ENCODE assay signal across 1 cellular context in genomic region chr16:67968440-67969285, GRCh38.
TF ChIP-seq lines count a peak whose summit lies in the region.

SLC12A4 (minus strand) TSS chr16:67968637; CDS start chr16:67968553, 84 bp downstream.

TF ChIP-seq in HepG2, 621 proteins besides CTCF, POLR2A, EP300 and RAD21 (continued from another document and continues in another):
- 0 out of 2 replicates have a peak, but pooled peaks have one; percentile 28 for TF ChIP-seq RNF219 (CRISPR knock-in tag; IDR thresholded peaks at IDR 0.05)
- peak; percentile 5; the same call in 1 of the 2 replicates for TF ChIP-seq HCFC1 (IDR thresholded peaks at IDR 0.05; ENCODE audit: low read depth, low read length)
- TF ChIP-seq HMG20B (CRISPR knock-in tag; conservative IDR thresholded peaks at IDR 0.05), result no peak
- TF ChIP-seq SP5 (CRISPR knock-in tag; IDR thresholded peaks at IDR 0.05; ENCODE audit: borderline replicate concordance, low read depth), result peak; percentile 95
- peak; percentile 82 for TF ChIP-seq ZNF292 (CRISPR knock-in tag; IDR thresholded peaks at IDR 0.05; ENCODE audit: borderline replicate concordance, low read depth)
- TF ChIP-seq ATF7 (IDR thresholded peaks at IDR 0.05), result no peak
- TF ChIP-seq ATF7 (CRISPR knock-in tag; IDR thresholded peaks at IDR 0.05), result peak; percentile 94
- TF ChIP-seq RBAK (CRISPR knock-in tag; IDR thresholded peaks at IDR 0.05), result no peak
- TF ChIP-seq ZNF451 (CRISPR knock-in tag; IDR thresholded peaks at IDR 0.05), result peak; percentile 90
- no peak for TF ChIP-seq GTF2F1 (IDR thresholded peaks at IDR 0.05; ENCODE audit: low read length)
- peak; percentile 83; the same call in 1 of the 2 replicates for TF ChIP-seq IRF2 (CRISPR knock-in tag; IDR thresholded peaks at IDR 0.05)
- peak; percentile 83; the same call in 1 of the 2 replicates for TF ChIP-seq ZNF333 (CRISPR knock-in tag; IDR thresholded peaks at IDR 0.05; ENCODE audit: borderline replicate concordance)
- TF ChIP-seq ZNF770 (CRISPR knock-in tag; IDR thresholded peaks at IDR 0.05), result peak; percentile 85
- TF ChIP-seq ZNF761 (CRISPR knock-in tag; conservative IDR thresholded peaks at IDR 0.05), result no peak
- peak; percentile 52; the same call in 1 of the 2 replicates for TF ChIP-seq KLF9 (CRISPR knock-in tag; IDR thresholded peaks at IDR 0.05; ENCODE audit: low read depth)
- TF ChIP-seq KAT7 (CRISPR knock-in tag; IDR thresholded peaks at IDR 0.05; ENCODE audit: borderline replicate concordance), result peak; percentile 93
- TF ChIP-seq THAP11 (CRISPR knock-in tag; IDR thresholded peaks at IDR 0.05), result peak; percentile 78
- 0 out of 2 replicates have a peak, but pooled peaks have one; percentile 17 for TF ChIP-seq ZSCAN12 (CRISPR knock-in tag; IDR thresholded peaks at IDR 0.05)
- peak; percentile 19; the same call in 1 of the 2 replicates for TF ChIP-seq ZNF143 (CRISPR knock-in tag; IDR thresholded peaks at IDR 0.05)
- peak; percentile 56; the same call in 1 of the 2 replicates for TF ChIP-seq CCDC6 (CRISPR knock-in tag; IDR thresholded peaks at IDR 0.05)
- no peak; the same call in none of the 2 replicates for TF ChIP-seq ETV6 (CRISPR knock-in tag; conservative IDR thresholded peaks at IDR 0.05)
- no peak for TF ChIP-seq AGO2 (optimal IDR thresholded peaks at IDR 0.05; ENCODE audit: low read depth, low read length)
- TF ChIP-seq ELF3 (CRISPR knock-in tag; IDR thresholded peaks at IDR 0.05), result peak; percentile 72
- TF ChIP-seq RBM39 (IDR thresholded peaks at IDR 0.05; ENCODE audit: low read depth, low read length, poor library complexity, severe bottlenecking), result peak; percentile 62
- TF ChIP-seq ZNF878 (CRISPR knock-in tag; IDR thresholded peaks at IDR 0.05), result peak; percentile 82; the same call in 1 of the 2 replicates
- TF ChIP-seq ZBTB3 (CRISPR knock-in tag; IDR thresholded peaks at IDR 0.05; ENCODE audit: borderline replicate concordance, low read depth), result peak; percentile 15; the same call in 1 of the 2 replicates
- peak; percentile 21; the same call in 1 of the 2 replicates for TF ChIP-seq ZIK1 (CRISPR knock-in tag; IDR thresholded peaks at IDR 0.05; ENCODE audit: borderline replicate concordance, low read depth)
- TF ChIP-seq ATF7-NPFF (CRISPR knock-in tag; IDR thresholded peaks at IDR 0.05; ENCODE audit: low read depth), result peak; percentile 78
- TF ChIP-seq KLF13 (CRISPR knock-in tag; IDR thresholded peaks at IDR 0.05), result no peak
- TF ChIP-seq ZNF280D (CRISPR knock-in tag; IDR thresholded peaks at IDR 0.05), result peak; percentile 70
- 0 out of 2 replicates have a peak, but pooled peaks have one; percentile 35 for TF ChIP-seq ISL2 (CRISPR knock-in tag; IDR thresholded peaks at IDR 0.05)
- peak; percentile 64 for TF ChIP-seq YY1 (IDR thresholded peaks at IDR 0.05; ENCODE audit: insufficient read depth, insufficient replicate concordance, low read depth, low read length)
- peak; percentile 18; the same call in 1 of the 2 replicates for TF ChIP-seq HBP1 (CRISPR knock-in tag; IDR thresholded peaks at IDR 0.05; ENCODE audit: low read depth)
- TF ChIP-seq TOE1 (CRISPR knock-in tag; IDR thresholded peaks at IDR 0.05), result no peak
- no peak for TF ChIP-seq NFKBIZ (CRISPR knock-in tag; IDR thresholded peaks at IDR 0.05)
- peak; percentile 82; the same call in 1 of the 2 replicates for TF ChIP-seq YEATS4 (CRISPR knock-in tag; IDR thresholded peaks at IDR 0.05; ENCODE audit: borderline replicate concordance)
- peak; percentile 97 for TF ChIP-seq KDM1A (CRISPR knock-in tag; IDR thresholded peaks at IDR 0.05)
- peak; percentile 88 for TF ChIP-seq ZMYM2 (CRISPR knock-in tag; IDR thresholded peaks at IDR 0.05)
- TF ChIP-seq BRF2 (CRISPR knock-in tag; IDR thresholded peaks at IDR 0.05), result peak; percentile 90; the same call in 1 of the 2 replicates
- TF ChIP-seq MATR3 (CRISPR knock-in tag; IDR thresholded peaks at IDR 0.05), result no peak
- no peak for TF ChIP-seq ATAD3A (CRISPR knock-in tag; IDR thresholded peaks at IDR 0.05)
- TF ChIP-seq RBFOX2 (IDR thresholded peaks at IDR 0.05; ENCODE audit: low read depth, low read length), result peak; percentile 80
- TF ChIP-seq ZNF18 (CRISPR knock-in tag; IDR thresholded peaks at IDR 0.05; ENCODE audit: insufficient replicate concordance), result peak; percentile 86
- TF ChIP-seq MIXL1 (CRISPR knock-in tag; IDR thresholded peaks at IDR 0.05), result no peak; the same call in 1 of the 2 replicates
- TF ChIP-seq LCORL (IDR thresholded peaks at IDR 0.05), result no peak
- TF ChIP-seq LCORL (CRISPR knock-in tag; IDR thresholded peaks at IDR 0.05), result peak; percentile 55
- peak; percentile 69; the same call in 1 of the 2 replicates for TF ChIP-seq ZNF784 (CRISPR knock-in tag; IDR thresholded peaks at IDR 0.05; ENCODE audit: borderline replicate concordance)
- TF ChIP-seq SOX6 (IDR thresholded peaks at IDR 0.05), result no peak
- peak; percentile 30; the same call in 1 of the 2 replicates for TF ChIP-seq SOX6 (CRISPR knock-in tag; IDR thresholded peaks at IDR 0.05)
- no peak; the same call in 1 of the 2 replicates for TF ChIP-seq ZNF800 (CRISPR knock-in tag; IDR thresholded peaks at IDR 0.05)
- TF ChIP-seq JUND (CRISPR knock-in tag; IDR thresholded peaks at IDR 0.05), result peak; percentile 94
- TF ChIP-seq NFIB (CRISPR knock-in tag; IDR thresholded peaks at IDR 0.05; ENCODE audit: borderline replicate concordance), result no peak
